ENCODE assay signal across 27 cellular contexts in genomic region chr1:16071614-16072013, GRCh38. TPM values are rescaled to one million over a fixed set of nuclear protein-coding genes. Genes with fewer than 3 reads are reported as not detected.
"Had no signal": no experiment of that assay in that cellular context is flagged by ENCODE, and none has a peak within 500 bp of the region (broad histone marks: within the 10 kb centered on the region; RNA-seq: fewer than 3 reads in every experiment).

No MANE protein-coding gene starts in this region.

- H3K4me1 ChIP-seq: psoas muscle had no signal

- H3K27ac ChIP-seq: coronary artery, heart left ventricle, neural progenitor cell, parathyroid adenoma, psoas muscle, right lobe of liver, suprapubic skin, thyroid gland, upper lobe of left lung, uterus had no signal

- H3K36me3 Mint-ChIP-seq: naive thymus-derived CD8-positive, alpha-beta T cell; neural progenitor cell; stimulated activated effector memory CD8-positive, alpha-beta T cell treated with anti-CD3 and anti-CD28 coated beads, Interleukin-12 subunit alpha, Interleukin-12 subunit beta, amount 100 ng/mL, for 72 hours had no signal

- H3K27ac Mint-ChIP-seq: endodermal cell; neural progenitor cell; stimulated activated effector memory CD8-positive, alpha-beta T cell treated with anti-CD3 and anti-CD28 coated beads, Interleukin-12 subunit alpha, Interleukin-12 subunit beta, amount 100 ng/mL, for 72 hours had no signal

- H3K9me3 ChIP-seq: heart left ventricle, mucosa of descending colon, psoas muscle, right lobe of liver, suprapubic skin, thyroid gland, upper lobe of left lung, uterus had no signal

- H3K36me3 ChIP-seq: heart left ventricle, neural progenitor cell, right lobe of liver, suprapubic skin, thyroid gland, upper lobe of left lung, uterus had no signal

- H3K27me3 ChIP-seq: right lobe of liver, thyroid gland, uterus had no signal

- H3K4me3 Mint-ChIP-seq: endodermal cell had no signal

- H3K9me3 Mint-ChIP-seq: endodermal cell; naive thymus-derived CD8-positive, alpha-beta T cell; neural progenitor cell; stimulated activated effector memory CD8-positive, alpha-beta T cell treated with anti-CD3 and anti-CD28 coated beads, Interleukin-12 subunit alpha, Interleukin-12 subunit beta, amount 100 ng/mL, for 72 hours had no signal

- H3K4me3 ChIP-seq: coronary artery, heart left ventricle, mucosa of descending colon, neural progenitor cell, psoas muscle, right lobe of liver, suprapubic skin, thyroid gland, upper lobe of left lung, uterus had no signal

- H3K9ac ChIP-seq: neural progenitor cell, parathyroid adenoma had no signal

- DNase-seq: effector CD4-positive, alpha-beta T cell; endodermal cell; foreskin melanocyte; heart left ventricle; hippocampal formation; kidney glomerular epithelial cell; mammary epithelial cell; mucosa of descending colon; naive thymus-derived CD8-positive, alpha-beta T cell; occipital lobe; psoas muscle; retina; right lobe of liver; stimulated activated CD4-positive, alpha-beta T cell treated with anti-CD3 and anti-CD28 coated beads, Interleukin-4, amount 100 ng/mL, for 1 hour; stimulated activated CD8-positive, alpha-beta memory T cell treated with anti-CD3 and anti-CD28 coated beads, Interleukin-4, amount 100 ng/mL, for 48 hours; stimulated activated naive CD8-positive, alpha-beta T cell treated with anti-CD3 and anti-CD28 coated beads, Interleukin-15, Interleukin-2, amounts not matched to agents 100 U/mL and 50 U/mL, for 24 hours; thyroid gland; uterus had no signal

- H2AFZ ChIP-seq: neural progenitor cell, parathyroid adenoma had no signal

- ATAC-seq: heart left ventricle; mucosa of descending colon; naive thymus-derived CD8-positive, alpha-beta T cell; psoas muscle; right lobe of liver; stimulated activated effector memory CD8-positive, alpha-beta T cell treated with anti-CD3 and anti-CD28 coated beads, Interleukin-12 subunit alpha, Interleukin-12 subunit beta, amount 100 ng/mL, for 72 hours; stimulated activated naive CD8-positive, alpha-beta T cell treated with anti-CD3 and anti-CD28 coated beads, Interleukin-15, Interleukin-2, amounts not matched to agents 100 U/mL and 50 U/mL, for 24 hours had no signal

- H3K79me2 ChIP-seq: parathyroid adenoma had no signal

RNA-seq across cellular contexts. Expression of gene FAM131C, which starts 1.8 kb away (rescaled TPM):
- total RNA-seq: dermis microvascular lymphatic vessel endothelial cell; mesenteric fat pad; naive thymus-derived CD8-positive, alpha-beta T cell; psoas muscle had no signal
- polyA plus RNA-seq: naive thymus-derived CD8-positive, alpha-beta T cell had no signal

RNA-seq across cellular contexts. Expression of gene CLCNKB, which starts 28.0 kb away (rescaled TPM):
- total RNA-seq: glomerular endothelial cell; mammary epithelial cell; naive thymus-derived CD8-positive, alpha-beta T cell; right lobe of liver had no signal
- polyA plus RNA-seq: naive thymus-derived CD8-positive, alpha-beta T cell had no signal

RNA-seq across cellular contexts. Expression of gene CLCNKA, which starts 49.8 kb away (rescaled TPM):
- total RNA-seq: dermis microvascular lymphatic vessel endothelial cell; glomerular endothelial cell; mammary epithelial cell; naive thymus-derived CD8-positive, alpha-beta T cell; occipital lobe had no signal
- polyA plus RNA-seq: mammary epithelial cell; naive thymus-derived CD8-positive, alpha-beta T cell had no signal

RNA-seq across cellular contexts. Expression of gene HSPB7, which starts 53.8 kb away (rescaled TPM):
- total RNA-seq: dermis microvascular lymphatic vessel endothelial cell; glomerular endothelial cell; naive thymus-derived CD8-positive, alpha-beta T cell; occipital lobe had no signal
- polyA plus RNA-seq: mammary epithelial cell; naive thymus-derived CD8-positive, alpha-beta T cell had no signal
